In genomic region chr1:39104158-39105060, GRCh38 we compare ENCODE assay signal across 8 cellular contexts.
DNase-seq lines count a peak whose midpoint lies in the region; ATAC-seq and TF ChIP-seq lines count a peak whose summit lies in the region.

No MANE protein-coding gene starts in this region.

- no peak for TF ChIP-seq CTCF in BE2C (IDR thresholded peaks at IDR 0.05; ENCODE audit: low read depth, low read length)

- H3K4me3 ChIP-seq in BE2C (ENCODE audit: low read depth, low read length) (peak overlapping the region; percentile 36), HUES6 (ENCODE audit: low read depth, low read length) (peak overlapping the region; percentile 91)

- no peaks in the 10 kb centered on the region for H3K27me3 Mint-ChIP-seq in stimulated activated memory B cell treated with anti-CD40 and anti-IgM and Interleukin-4, amounts not matched to agents 10 μg/mL and 1 μg/mL and 100 μg/mL, for 72 hours

- no peaks in the 10 kb centered on the region for H3K36me3 Mint-ChIP-seq in stimulated activated memory B cell treated with anti-CD40 and anti-IgM and Interleukin-4, amounts not matched to agents 10 μg/mL and 1 μg/mL and 100 μg/mL, for 72 hours

- ATAC-seq in stimulated activated memory B cell treated with anti-CD40 and anti-IgM and Interleukin-4, amounts not matched to agents 10 μg/mL and 1 μg/mL and 100 μg/mL, for 72 hours: no peak
- no peak for ATAC-seq in HG03378 (IDR thresholded peaks at IDR 0.05; ENCODE audit: unreplicated experiment)

- peak overlapping the region; percentile 85 for H3K9ac ChIP-seq in HUES6 (ENCODE audit: low read length)

- peak overlapping the region; percentile 63 for H3K27ac Mint-ChIP-seq in stimulated activated memory B cell treated with anti-CD40 and anti-IgM and Interleukin-4, amounts not matched to agents 10 μg/mL and 1 μg/mL and 100 μg/mL, for 72 hours

- H3K27me3 ChIP-seq in BE2C (no peaks in the 10 kb centered on the region), HUES6 (ENCODE audit: control insufficient read depth, insufficient read depth, low read length) (no peaks in the 10 kb centered on the region)

- H3K9me3 Mint-ChIP-seq in stimulated activated memory B cell treated with anti-CD40 and anti-IgM and Interleukin-4, amounts not matched to agents 10 μg/mL and 1 μg/mL and 100 μg/mL, for 72 hours: no peaks in the 10 kb centered on the region

- H3K4me1 Mint-ChIP-seq in stimulated activated memory B cell treated with anti-CD40 and anti-IgM and Interleukin-4, amounts not matched to agents 10 μg/mL and 1 μg/mL and 100 μg/mL, for 72 hours: peaks cover 34% of the 10 kb centered on the region

- H3K9me3 ChIP-seq in BE2C (no peaks in the 10 kb centered on the region), HUES6 (ENCODE audit: control insufficient read depth, insufficient read depth, low read depth, low read length) (no peaks in the 10 kb centered on the region)

- H3K36me3 ChIP-seq in BE2C (no peaks in the 10 kb centered on the region), HUES6 (ENCODE audit: control insufficient read depth, insufficient read depth, low read length) (no peaks in the 10 kb centered on the region)

- DNase-seq in BE2C (peak; percentile 36), astrocyte of the hippocampus (ENCODE audit: low read depth, low spot score) (peak; percentile 74), inferior parietal cortex (ENCODE audit: extremely low spot score) (peak; percentile 42), HuH-7 (ENCODE audit: low spot score) (no peak), NCI-H128 (lab: John Stamatoyannopoulos, UW; ENCODE audit: unreplicated experiment) (no peak)

- H3K27ac ChIP-seq in HUES6 (ENCODE audit: low read depth, low read length): peak overlapping the region; percentile 71; the same call in 1 of the 2 replicates

- no peaks in the 10 kb centered on the region for H3K4me1 ChIP-seq in BE2C
- H3K4me1 ChIP-seq in HUES6 (ENCODE audit: control insufficient read depth, insufficient read depth, low read length): peaks cover 46% of the 10 kb centered on the region

- peak overlapping the region; percentile 27 for H3K4me3 Mint-ChIP-seq in stimulated activated memory B cell treated with anti-CD40 and anti-IgM and Interleukin-4, amounts not matched to agents 10 μg/mL and 1 μg/mL and 100 μg/mL, for 72 hours

Comparison
In these comparisons a context has a peak if more than half of its experiments do, and no peak if none do; other contexts are left out.
1. DNase-seq: peak in BE2C (single experiment), astrocyte of the hippocampus (single experiment) and inferior parietal cortex (single experiment); none in HuH-7 (single experiment) and NCI-H128 (single experiment).